In genomic region chr11:78586452-78587046, GRCh38 we compare ENCODE assay signal across 1 cellular context.
TF ChIP-seq lines count a peak whose summit lies in the region.

No MANE protein-coding gene starts in this region.

TF ChIP-seq in K562, 482 proteins besides CTCF, POLR2A, EP300 and RAD21:
- TF ChIP-seq HES1 (IDR thresholded peaks at IDR 0.05; ENCODE audit: low read depth) (no peak), SMC3 (conservative IDR thresholded peaks at IDR 0.05; ENCODE audit: insufficient read depth, low read depth, low read length) (0 out of 2 replicates have a peak, but pooled peaks have one; percentile 8), SRSF3 (IDR thresholded peaks at IDR 0.05; ENCODE audit: insufficient read depth, low read length) (no peak), SAFB2 (IDR thresholded peaks at IDR 0.05; ENCODE audit: borderline replicate concordance, low read depth, low read length, severe bottlenecking) (no peak), PHF8 (IDR thresholded peaks at IDR 0.05; ENCODE audit: borderline replicate concordance, low read length) (no peak), ARID1B (IDR thresholded peaks at IDR 0.05) (no peak), ARID4B (CRISPR knock-in tag; IDR thresholded peaks at IDR 0.05) (no peak), TEAD4 (IDR thresholded peaks at IDR 0.05; ENCODE audit: low read length) (0 out of 2 replicates have a peak, but pooled peaks have one; percentile 9), TEAD4 (CRISPR knock-in tag; IDR thresholded peaks at IDR 0.05; ENCODE audit: borderline replicate concordance) (no peak), RFX5 (IDR thresholded peaks at IDR 0.05; ENCODE audit: low read depth, low read length) (no peak)
- TF ChIP-seq, protein P1, sequence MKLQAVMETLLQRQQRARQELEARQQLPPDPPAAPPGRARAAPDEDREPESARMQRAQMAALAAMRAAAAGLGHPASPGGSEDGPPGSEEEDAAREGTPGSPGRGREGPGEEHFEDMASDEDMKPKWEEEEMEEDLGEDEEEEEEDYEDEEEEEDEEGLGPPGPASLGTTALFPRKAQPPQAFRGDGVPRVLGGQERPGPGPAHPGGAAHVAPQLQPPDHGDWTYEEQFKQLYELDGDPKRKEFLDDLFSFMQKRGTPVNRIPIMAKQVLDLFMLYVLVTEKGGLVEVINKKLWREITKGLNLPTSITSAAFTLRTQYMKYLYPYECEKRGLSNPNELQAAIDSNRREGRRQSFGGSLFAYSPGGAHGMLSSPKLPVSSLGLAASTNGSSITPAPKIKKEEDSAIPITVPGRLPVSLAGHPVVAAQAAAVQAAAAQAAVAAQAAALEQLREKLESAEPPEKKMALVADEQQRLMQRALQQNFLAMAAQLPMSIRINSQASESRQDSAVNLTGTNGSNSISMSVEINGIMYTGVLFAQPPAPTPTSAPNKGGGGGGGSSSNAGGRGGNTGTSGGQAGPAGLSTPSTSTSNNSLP (IDR thresholded peaks at IDR 0.05; ENCODE audit: borderline replicate concordance, low read depth, low read length): peak; percentile 72; the same call in 1 of the 2 replicates
